25 cellular contexts compared by ENCODE assay signal in genomic region chr19:3192228-3192635, GRCh38. TPM values are rescaled to one million over a fixed set of nuclear protein-coding genes. Genes with fewer than 3 reads are reported as not detected.
"Had no signal": no experiment of that assay in that cellular context is flagged by ENCODE, and none has a peak within 500 bp of the region (broad histone marks: within the 10 kb centered on the region; RNA-seq: fewer than 3 reads in every experiment).

No MANE protein-coding gene starts in this region.

- DNase-seq: colonic mucosa; effector memory CD8-positive, alpha-beta T cell; foreskin fibroblast; gastrocnemius medialis; head of caudate nucleus; natural killer cell; occipital lobe; stimulated activated CD4-positive, alpha-beta T cell treated with anti-CD3 and anti-CD28 coated beads, Interleukin-4, amount 100 ng/mL, for 4 hours; stimulated activated naive CD8-positive, alpha-beta T cell treated with anti-CD3 and anti-CD28 coated beads, Interleukin-15, Interleukin-2, amounts not matched to agents 100 U/mL and 50 U/mL, for 24 hours; substantia nigra; testis; tibial artery had no signal

- H3K27ac ChIP-seq: colonic mucosa, gastrocnemius medialis, parathyroid adenoma, testis, tibial artery had no signal

- H3K4me2 ChIP-seq: smooth muscle cell had no signal

- H3K36me3 ChIP-seq: colonic mucosa, gastrocnemius medialis had no signal

- FAIRE-seq: keratinocyte had no signal

- H3K27ac Mint-ChIP-seq: effector memory CD8-positive, alpha-beta T cell; memory B cell; natural killer cell; progenitor cell of endocrine pancreas; stimulated activated memory B cell treated with anti-CD40 and anti-IgM and Interleukin-4, amounts not matched to agents 10 μg/mL and 1 μg/mL and 100 μg/mL, for 72 hours; type B pancreatic cell had no signal

- H3K9me3 Mint-ChIP-seq: effector memory CD8-positive, alpha-beta T cell; memory B cell; natural killer cell; stimulated activated memory B cell treated with anti-CD40 and anti-IgM and Interleukin-4, amounts not matched to agents 10 μg/mL and 1 μg/mL and 100 μg/mL, for 72 hours; type B pancreatic cell had no signal

- H3K27me3 ChIP-seq: colonic mucosa, gastrocnemius medialis, testis, tibial artery had no signal

- H3K36me3 Mint-ChIP-seq: natural killer cell had no signal

- H2AFZ ChIP-seq: parathyroid adenoma had no signal

- H3K4me3 Mint-ChIP-seq: effector memory CD8-positive, alpha-beta T cell; memory B cell; natural killer cell; stimulated activated memory B cell treated with anti-CD40 and anti-IgM and Interleukin-4, amounts not matched to agents 10 μg/mL and 1 μg/mL and 100 μg/mL, for 72 hours; type B pancreatic cell had no signal

- H3K4me3 ChIP-seq: colonic mucosa, gastrocnemius medialis, lung, smooth muscle cell, testis, tibial artery had no signal

- ATAC-seq: effector memory CD8-positive, alpha-beta T cell; gastrocnemius medialis; left lobe of liver; natural killer cell; sciatic nerve; stimulated activated memory B cell treated with anti-CD40 and anti-IgM and Interleukin-4, amounts not matched to agents 10 μg/mL and 1 μg/mL and 100 μg/mL, for 72 hours; stimulated activated naive CD8-positive, alpha-beta T cell treated with anti-CD3 and anti-CD28 coated beads, Interleukin-15, Interleukin-2, amounts not matched to agents 100 U/mL and 50 U/mL, for 24 hours had no signal

- H3K9ac ChIP-seq: parathyroid adenoma had no signal

- H3K9me3 ChIP-seq: colonic mucosa, gastrocnemius medialis, testis, tibial artery had no signal

- H3K27me3 Mint-ChIP-seq: effector memory CD8-positive, alpha-beta T cell; memory B cell; progenitor cell of endocrine pancreas; stimulated activated memory B cell treated with anti-CD40 and anti-IgM and Interleukin-4, amounts not matched to agents 10 μg/mL and 1 μg/mL and 100 μg/mL, for 72 hours; type B pancreatic cell had no signal

RNA-seq across cellular contexts. Expression of gene S1PR4, which starts 13.7 kb away (rescaled TPM):
- total RNA-seq: progenitor cell of endocrine pancreas, smooth muscle cell had no signal
- polyA plus RNA-seq: neural cell, smooth muscle cell had no signal

RNA-seq across cellular contexts. Expression of gene CELF5, which starts 32.2 kb away (rescaled TPM):
- total RNA-seq: dermis microvascular lymphatic vessel endothelial cell, gastrocnemius medialis, mononuclear cell, smooth muscle cell had no signal

RNA-seq across cellular contexts. Expression of gene GNA15, which starts 56.4 kb away (rescaled TPM):
- total RNA-seq: progenitor cell of endocrine pancreas had no signal
- polyA plus RNA-seq: neural cell had no signal
